ENCODE assay signal across 20 cellular contexts in the genomic region with DNA sequence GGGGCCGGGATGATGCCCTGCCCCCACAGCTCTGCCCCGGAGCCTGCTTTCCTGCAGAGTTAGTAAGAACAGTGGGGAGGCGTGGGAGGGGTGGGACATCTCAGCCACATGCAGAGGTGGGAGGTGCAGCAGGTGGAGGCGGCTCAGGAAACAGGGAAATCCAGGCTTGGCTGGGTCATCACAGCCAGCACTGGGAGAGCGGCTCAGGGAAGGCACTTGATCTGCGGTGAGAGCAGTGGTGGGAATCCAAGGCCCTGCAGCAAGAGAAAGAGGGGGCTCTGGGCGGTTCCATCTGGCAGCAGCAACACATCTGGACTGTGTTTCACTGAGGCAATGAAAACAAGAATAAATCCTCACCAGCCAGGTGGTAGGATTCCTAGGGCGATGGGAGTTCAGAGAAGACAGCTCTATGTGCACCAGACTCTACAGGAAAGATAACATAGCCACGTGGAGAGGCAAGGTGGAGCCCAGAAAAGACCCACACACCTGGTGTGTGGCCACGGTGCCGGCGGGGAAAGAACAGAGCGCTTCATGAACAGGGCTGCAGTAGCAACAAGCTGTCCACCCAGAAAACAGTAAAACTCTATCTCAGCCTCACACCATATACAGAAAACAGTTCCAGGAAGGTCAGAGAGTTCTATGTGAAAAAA. TPM values are rescaled to one million over a fixed set of nuclear protein-coding genes. Genes with fewer than 3 reads are reported as not detected.
DNase-seq lines count a peak whose midpoint lies in the region; ATAC-seq and TF ChIP-seq lines count a peak whose summit lies in the region.
"Had no signal": no experiment of that assay in that cellular context is flagged by ENCODE, and none has a peak within 500 bp of the region (broad histone marks: within the 10 kb centered on the region; RNA-seq: fewer than 3 reads in every experiment).

No MANE protein-coding gene starts in this region.

- H3K27ac ChIP-seq in HUES64 (ENCODE audit: low read depth, low read length) (peak overlapping the region; percentile 17; the same call in 1 of the 2 replicates), right lobe of liver (no peak overlapping the region)
- no peak overlapping the region for H3K27ac ChIP-seq in naive thymus-derived CD4-positive, alpha-beta T cell (ENCODE audit: low read depth, low read length)
- H3K27ac ChIP-seq: ascending aorta, coronary artery, epithelial cell of prostate had no signal

- H3K4me3 ChIP-seq in BE2C (ENCODE audit: low read depth, low read length): peak overlapping the region; percentile 26
- no peak overlapping the region for H3K4me3 ChIP-seq in HUES64 (ENCODE audit: low read length)
- H3K4me3 ChIP-seq in naive thymus-derived CD4-positive, alpha-beta T cell (ENCODE audit: low read length): no peak overlapping the region
- H3K4me3 ChIP-seq in right lobe of liver: no peak overlapping the region
- H3K4me3 ChIP-seq: ascending aorta, coronary artery, gastroesophageal sphincter had no signal

- H3K36me3 ChIP-seq in BE2C (no peaks in the 10 kb centered on the region), HUES64 (ENCODE audit: insufficient read depth, low read length) (no peaks in the 10 kb centered on the region), right lobe of liver (no peaks in the 10 kb centered on the region)
- no peaks in the 10 kb centered on the region for H3K36me3 ChIP-seq in naive thymus-derived CD4-positive, alpha-beta T cell (ENCODE audit: control insufficient read depth in 2 of 3, insufficient read depth in 3 of 3, low read length in 3 of 3)
- H3K36me3 ChIP-seq: ascending aorta, gastroesophageal sphincter had no signal

- intact Hi-C loops in naive thymus-derived CD4-positive, alpha-beta T cell (cut with micrococcal nuclease): no loop called here
- intact Hi-C loops in right lobe of liver (cut with DNase I): no loop called here

- no peak overlapping the region for H3K4me3 Mint-ChIP-seq in naive thymus-derived CD4-positive, alpha-beta T cell
- H3K4me3 Mint-ChIP-seq: activated CD8-positive, alpha-beta memory T cell treated with anti-CD3 and anti-CD28 coated beads, Interleukin-2, amount 10 ng/mL, durations not matched to agents 7 days and 5 days had no signal

- TF ChIP-seq POLR2A in right lobe of liver (IDR thresholded peaks at IDR 0.05): no peak

- TF ChIP-seq CTCF in BE2C (IDR thresholded peaks at IDR 0.05; ENCODE audit: low read depth, low read length) (no peak), right lobe of liver (IDR thresholded peaks at IDR 0.05) (no peak)

- H3K4me1 ChIP-seq in BE2C (peaks cover 65% of the 10 kb centered on the region), HUES64 (ENCODE audit: insufficient read depth, low read length) (peaks cover 25% of the 10 kb centered on the region; the same call in 1 of the 2 replicates), right lobe of liver (peaks cover 0 to 29% (median 13%) of the 10 kb centered on the region in 4 donors)
- no peaks in the 10 kb centered on the region for H3K4me1 ChIP-seq in naive thymus-derived CD4-positive, alpha-beta T cell (ENCODE audit: control insufficient read depth in 2 of 2, insufficient read depth in 2 of 2, low read length in 2 of 2)
- H3K4me1 ChIP-seq: ascending aorta had no signal

- peak overlapping the region in 1 of 9 donors; percentile 17 for H3K27ac Mint-ChIP-seq in naive thymus-derived CD4-positive, alpha-beta T cell
- H3K27ac Mint-ChIP-seq: activated CD8-positive, alpha-beta memory T cell treated with anti-CD3 and anti-CD28 coated beads, Interleukin-2, amount 10 ng/mL, durations not matched to agents 7 days and 5 days had no signal

- H3K9ac ChIP-seq in HUES64 (ENCODE audit: low read depth, low read length): no peak overlapping the region

- no peak for ATAC-seq in naive thymus-derived CD4-positive, alpha-beta T cell
- ATAC-seq in right lobe of liver (no peak), GM18870 (IDR thresholded peaks at IDR 0.05; ENCODE audit: unreplicated experiment) (no peak)
- ATAC-seq: activated CD8-positive, alpha-beta memory T cell treated with anti-CD3 and anti-CD28 coated beads, Interleukin-2, amount 10 ng/mL, durations not matched to agents 7 days and 5 days; gastroesophageal sphincter had no signal

- no peaks in the 10 kb centered on the region for H3K27me3 ChIP-seq in BE2C
- H3K27me3 ChIP-seq in HUES64 (ENCODE audit: insufficient read depth, low read length): no peaks in the 10 kb centered on the region
- no peaks in the 10 kb centered on the region for H3K27me3 ChIP-seq in naive thymus-derived CD4-positive, alpha-beta T cell (ENCODE audit: control insufficient read depth in 2 of 2, insufficient read depth in 2 of 2, low read length in 2 of 2)
- no peaks in the 10 kb centered on the region for H3K27me3 ChIP-seq in right lobe of liver
- H3K27me3 ChIP-seq: ascending aorta, gastroesophageal sphincter had no signal

- H3K27me3 Mint-ChIP-seq in naive thymus-derived CD4-positive, alpha-beta T cell: no peaks in the 10 kb centered on the region
- H3K27me3 Mint-ChIP-seq: activated CD8-positive, alpha-beta memory T cell treated with anti-CD3 and anti-CD28 coated beads, Interleukin-2, amount 10 ng/mL, durations not matched to agents 7 days and 5 days; type B pancreatic cell had no signal

- H3K36me3 Mint-ChIP-seq in naive thymus-derived CD4-positive, alpha-beta T cell: no peaks in the 10 kb centered on the region
- H3K36me3 Mint-ChIP-seq: activated CD8-positive, alpha-beta memory T cell treated with anti-CD3 and anti-CD28 coated beads, Interleukin-2, amount 10 ng/mL, durations not matched to agents 7 days and 5 days; type B pancreatic cell had no signal

- CTCF ChIA-PET in naive thymus-derived CD4-positive, alpha-beta T cell (lab: Charles Lee): interaction anchor here (0.6 kb wide), 1 partner anchor 32 kb away, joined by 3 read pairs; no protein-coding TSS in a partner anchor

- DNase-seq in BE2C (peak; percentile 68), NCI-H82 treated with DMSO at 0.1 percent for 48 hours (lab: John Stamatoyannopoulos, UW; ENCODE audit: unreplicated experiment) (peak; percentile 53), left kidney (ENCODE audit: low read depth, low spot score) (peak; percentile 88), activated gamma-delta T cell (lab: John Stamatoyannopoulos, UW) (no peak), right lobe of liver (no peak)
- no peak for DNase-seq in naive thymus-derived CD4-positive, alpha-beta T cell
- DNase-seq: activated CD8-positive, alpha-beta memory T cell treated with anti-CD3 and anti-CD28 coated beads, Interleukin-2, amount 10 ng/mL, durations not matched to agents 7 days and 5 days; activated effector memory CD4-positive, alpha-beta T cell treated with anti-CD3 and anti-CD28 coated beads, Interleukin-2, amount 50 U/mL, for 16 hours; GF-D8; Karpas-422; NCI-H1105 treated with DMSO at 0.1 percent for 48 hours; stimulated activated naive CD4-positive, alpha-beta T cell; T-helper 1 cell had no signal

- 32% methylated on average over 13 of the region's 13 CpGs for WGBS in HUES64
- WGBS in right lobe of liver (ENCODE audit: insufficient coverage, low coverage, low lambda C conversion rate, missing lambda C conversion rate): 36% methylated on average over 2 of the region's 13 CpGs

- POLR2A ChIA-PET in naive thymus-derived CD4-positive, alpha-beta T cell (lab: Charles Lee): interaction anchor here (0.8 kb wide), 1 partner anchor 9 kb away, joined by 3 read pairs; no protein-coding TSS in a partner anchor

- no peaks in the 10 kb centered on the region for H3K9me3 Mint-ChIP-seq in naive thymus-derived CD4-positive, alpha-beta T cell
- H3K9me3 Mint-ChIP-seq: type B pancreatic cell had no signal

- H3K9me3 ChIP-seq in BE2C (no peaks in the 10 kb centered on the region), HUES64 (ENCODE audit: insufficient read depth, low read depth, low read length) (no peaks in the 10 kb centered on the region), right lobe of liver (no peaks in the 10 kb centered on the region)
- H3K9me3 ChIP-seq in naive thymus-derived CD4-positive, alpha-beta T cell (ENCODE audit: control insufficient read depth in 2 of 3, low read length in 3 of 3): no peaks in the 10 kb centered on the region
- H3K9me3 ChIP-seq: ascending aorta, gastroesophageal sphincter had no signal

- H3K4me1 Mint-ChIP-seq in naive thymus-derived CD4-positive, alpha-beta T cell: peaks cover 0 to 24% (median 11%) of the 10 kb centered on the region in 7 donors
- H3K4me1 Mint-ChIP-seq: activated CD8-positive, alpha-beta memory T cell treated with anti-CD3 and anti-CD28 coated beads, Interleukin-2, amount 10 ng/mL, durations not matched to agents 7 days and 5 days had no signal

RNA-seq across cellular contexts. Expression of a gene that starts 57.7 kb away (rescaled TPM):
- 66.5 TPM for polyA plus RNA-seq in BE2C (2012; ENCODE audit: insufficient read depth, insufficient read length, low read depth)
- polyA plus RNA-seq in HUES64 (2013, experiment 1 of 2): 23.5 TPM
- polyA plus RNA-seq in HUES64 (2013, experiment 2 of 2): 23.5 TPM
- total RNA-seq in naive thymus-derived CD4-positive, alpha-beta T cell: 1 to 10 TPM; 7.6 to 9.9 (median 9.0) TPM
- polyA plus RNA-seq in naive thymus-derived CD4-positive, alpha-beta T cell: 1 to 10 TPM in 1 of 2 donors, under 1 TPM in 1; 0.76 to 1.5 TPM
- 10 to 100 TPM; 13.6 to 32.8 (median 21.8) TPM for total RNA-seq in right lobe of liver

Comparison
In these comparisons a context has a peak if more than half of its experiments do, and no peak if none do; other contexts are left out.
1. DNase-seq: peak in BE2C (single experiment), NCI-H82 treated with DMSO at 0.1 percent for 48 hours (single experiment) and left kidney (single experiment); none in activated gamma-delta T cell (single experiment), naive thymus-derived CD4-positive, alpha-beta T cell (0 of 9) and right lobe of liver (0 of 3).